Comparison of ENCODE assay signal across 6 cellular contexts in genomic region chr14:41599805-41600368, GRCh38. TPM values are rescaled to one million over a fixed set of nuclear protein-coding genes. Genes with fewer than 3 reads are reported as not detected.
"Had no signal": no experiment of that assay in that cellular context is flagged by ENCODE, and none has a peak within 500 bp of the region (broad histone marks: within the 10 kb centered on the region; RNA-seq: fewer than 3 reads in every experiment).

No MANE protein-coding gene starts in this region.

RNA-seq across cellular contexts. Expression of gene LRFN5, which starts 6.8 kb away (rescaled TPM):
- total RNA-seq: endothelial cell of umbilical vein; foreskin keratinocyte; myocyte; natural killer cell treated with Interleukin-12 subunit alpha and Interleukin-12 subunit beta and Interleukin-15 and Interleukin-18, amount 100 ng/mL, for 72 hours; right lobe of liver had no signal
- polyA plus RNA-seq: endothelial cell of umbilical vein, foreskin keratinocyte, immature natural killer cell had no signal
